In the genomic region with DNA sequence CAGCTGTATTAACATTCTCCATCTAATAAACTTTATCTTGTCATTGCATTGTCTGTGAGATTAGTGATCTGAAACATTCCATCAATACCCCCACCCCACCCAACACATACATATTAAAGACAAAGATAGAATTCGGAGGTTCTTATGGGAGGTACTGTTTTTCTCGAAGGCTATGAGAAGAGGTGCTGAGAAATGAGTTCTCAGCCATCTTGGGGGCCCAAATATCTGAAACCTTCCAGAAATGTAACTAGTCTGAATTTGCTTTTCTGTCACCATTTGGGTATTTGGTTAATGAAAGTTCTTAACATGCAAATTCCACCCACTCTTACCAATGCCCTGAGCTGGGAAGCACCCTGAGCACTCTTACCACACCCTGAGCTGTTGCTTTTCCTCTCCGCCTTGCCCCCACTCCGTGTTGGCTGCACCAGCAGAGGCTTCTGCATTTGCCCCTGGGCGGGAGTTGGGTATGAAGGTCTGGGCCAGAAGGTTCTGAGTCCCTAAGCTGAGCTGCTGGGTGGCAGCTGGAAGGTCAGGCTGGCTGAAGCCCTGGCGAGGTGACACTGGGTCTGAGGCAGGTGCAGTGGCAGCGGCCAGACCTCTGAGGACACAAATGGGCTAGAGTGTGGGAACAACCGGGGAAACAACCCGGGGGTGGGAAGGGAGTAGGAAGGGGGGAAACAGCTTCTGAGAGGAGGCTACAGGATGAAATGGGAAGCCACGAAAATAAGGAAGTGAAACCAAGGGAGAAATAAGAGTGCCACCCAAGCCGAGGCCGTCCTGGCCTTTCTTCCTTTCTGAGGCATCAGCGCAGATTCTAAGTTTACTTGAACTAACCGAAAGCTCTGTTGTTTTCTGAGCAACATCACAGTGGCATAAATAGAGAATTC, we compare ENCODE assay signal across 8 cellular contexts. TPM values are rescaled to one million over a fixed set of nuclear protein-coding genes. Genes with fewer than 3 reads are reported as not detected.
A peak's percentile ranks its signal among the peaks of the same experiment; 100 is the strongest.
DNase-seq lines count a peak whose midpoint lies in the region; ATAC-seq, FAIRE-seq and TF ChIP-seq lines count a peak whose summit lies in the region.

No MANE protein-coding gene starts in this region.

- intact Hi-C loops in left ventricle myocardium superior (cut with micrococcal nuclease) (no loop called here), upper lobe of right lung (cut with DNase I) (no loop called here), sigmoid colon (cut with DNase I) (no loop called here)

- no peak for TF ChIP-seq EP300 in sigmoid colon (IDR thresholded peaks at IDR 0.05)

- peak overlapping the region in 2 of 4 donors; percentile 10 to 27 for H3K4me3 ChIP-seq in Peyer's patch
- no peak overlapping the region for H3K4me3 ChIP-seq in upper lobe of right lung
- no peak overlapping the region for H3K4me3 ChIP-seq in sigmoid colon

- H3K27ac ChIP-seq in Peyer's patch (peak overlapping the region; percentile 0 to 77 (median 40)), upper lobe of right lung (peak overlapping the region; percentile 70), sigmoid colon (peak overlapping the region in 1 of 4 donors; percentile 21)

- H3K4me1 ChIP-seq in Peyer's patch (peaks cover 0 to 6% (median 2%) of the 10 kb centered on the region in 4 donors), upper lobe of right lung (peaks cover 24% of the 10 kb centered on the region), sigmoid colon (peaks cover 0 to 11% (median 3%) of the 10 kb centered on the region in 4 donors)

- no peak for TF ChIP-seq POLR2A in Peyer's patch (IDR thresholded peaks at IDR 0.05)
- no peak for TF ChIP-seq POLR2A in H54 (IDR thresholded peaks at IDR 0.05; ENCODE audit: low read depth, low read length)
- no peak for TF ChIP-seq POLR2A in sigmoid colon (IDR thresholded peaks at IDR 0.05)

- peak; percentile 75 for DNase-seq in activated CD8-positive, alpha-beta memory T cell treated with anti-CD3 and anti-CD28 coated beads for 24 hours
- DNase-seq in activated CD8-positive, alpha-beta memory T cell treated with anti-CD3 and anti-CD28 coated beads, Interleukin-2, amount 50 U/mL, for 48 hours = no peak
- DNase-seq in Peyer's patch (peak; percentile 52 to 56 (median 54)), left ventricle myocardium superior (peak; percentile 47), upper lobe of right lung (peak; percentile 77), H54 (ENCODE audit: insufficient read length, low spot score) (no peak), sigmoid colon (no peak)

- H3K36me3 ChIP-seq in Peyer's patch (no peaks in the 10 kb centered on the region), upper lobe of right lung (no peaks in the 10 kb centered on the region), sigmoid colon (no peaks in the 10 kb centered on the region)

- TF ChIP-seq CTCF in Peyer's patch (IDR thresholded peaks at IDR 0.05) (no peak), upper lobe of right lung (IDR thresholded peaks at IDR 0.05) (no peak), sigmoid colon (IDR thresholded peaks at IDR 0.05) (no peak)

- no peaks in the 10 kb centered on the region for H3K9me3 ChIP-seq in Peyer's patch
- no peaks in the 10 kb centered on the region for H3K9me3 ChIP-seq in upper lobe of right lung
- H3K9me3 ChIP-seq in sigmoid colon = peaks cover 0 to 6% (median 0%) of the 10 kb centered on the region in 4 donors

- WGBS in sigmoid colon, 2 donors = 59 to 83% methylated on average over 14 of the region's 14 CpGs

- FAIRE-seq in H54 (lab: Jason Lieb, UNC) = no peak

- H3K27me3 ChIP-seq in Peyer's patch (no peaks in the 10 kb centered on the region), upper lobe of right lung (no peaks in the 10 kb centered on the region), sigmoid colon (no peaks in the 10 kb centered on the region)

- ATAC-seq in HG02870 (IDR thresholded peaks at IDR 0.05; ENCODE audit: unreplicated experiment) (peak; percentile 79), left ventricle myocardium superior (peak; percentile 62), upper lobe of right lung (peak; percentile 91)

RNA-seq across cellular contexts. Expression of gene IER5, which starts 26.4 kb away (rescaled TPM):
- 10 to 100 TPM in 1 of 4 donors, 1 to 10 TPM in 3; 6.3 to 10.7 (median 8.2) TPM for total RNA-seq in Peyer's patch
- 15.9 TPM for total RNA-seq in left ventricle myocardium superior
- total RNA-seq in upper lobe of right lung = 32.0 TPM
- 10 to 100 TPM in 1 of 4 donors, 1 to 10 TPM in 3; 7.7 to 11.5 (median 8.5) TPM for total RNA-seq in sigmoid colon
- 10 to 100 TPM in 2 of 3 donors, 1 to 10 TPM in 1; 9.6 to 11.7 (median 10.9) TPM for polyA plus RNA-seq in sigmoid colon

RNA-seq across cellular contexts. Expression of gene MR1, which starts 28.4 kb away (rescaled TPM):
- total RNA-seq in Peyer's patch = 1 to 10 TPM; 4.0 to 9.7 (median 6.0) TPM
- total RNA-seq in left ventricle myocardium superior = 3.4 TPM
- total RNA-seq in upper lobe of right lung = 45.0 TPM
- 10 to 100 TPM; 10.3 to 12.2 (median 11.0) TPM for total RNA-seq in sigmoid colon
- 1 to 10 TPM; 1.8 to 8.4 (median 3.2) TPM for polyA plus RNA-seq in sigmoid colon

RNA-seq across cellular contexts. Expression of gene STX6, which starts 39.5 kb away (rescaled TPM):
- 10 to 100 TPM; 15.4 to 21.2 (median 17.3) TPM for total RNA-seq in Peyer's patch
- total RNA-seq in left ventricle myocardium superior = 6.4 TPM
- total RNA-seq in upper lobe of right lung = 32.6 TPM
- total RNA-seq in sigmoid colon = 10 to 100 TPM in 3 of 4 donors, 1 to 10 TPM in 1; 9.9 to 15.5 (median 13.8) TPM
- 1 to 10 TPM; 6.0 to 10.0 (median 8.6) TPM for polyA plus RNA-seq in sigmoid colon

Comparison
In these comparisons a context has a peak if more than half of its experiments do, and no peak if none do; other contexts are left out.
1. DNase-seq: peak in activated CD8-positive, alpha-beta memory T cell treated with anti-CD3 and anti-CD28 coated beads for 24 hours (single experiment), Peyer's patch (3 of 3), left ventricle myocardium superior (single experiment) and upper lobe of right lung (single experiment); none in activated CD8-positive, alpha-beta memory T cell treated with anti-CD3 and anti-CD28 coated beads, Interleukin-2, amount 50 U/mL, for 48 hours (single experiment), H54 (single experiment) and sigmoid colon (single experiment).
2. Peak in every context shown above with its lines, with median percentiles within 50 percentile points of each other: ATAC-seq.